ENCODE assay signal across 8 cellular contexts in the genomic region with DNA sequence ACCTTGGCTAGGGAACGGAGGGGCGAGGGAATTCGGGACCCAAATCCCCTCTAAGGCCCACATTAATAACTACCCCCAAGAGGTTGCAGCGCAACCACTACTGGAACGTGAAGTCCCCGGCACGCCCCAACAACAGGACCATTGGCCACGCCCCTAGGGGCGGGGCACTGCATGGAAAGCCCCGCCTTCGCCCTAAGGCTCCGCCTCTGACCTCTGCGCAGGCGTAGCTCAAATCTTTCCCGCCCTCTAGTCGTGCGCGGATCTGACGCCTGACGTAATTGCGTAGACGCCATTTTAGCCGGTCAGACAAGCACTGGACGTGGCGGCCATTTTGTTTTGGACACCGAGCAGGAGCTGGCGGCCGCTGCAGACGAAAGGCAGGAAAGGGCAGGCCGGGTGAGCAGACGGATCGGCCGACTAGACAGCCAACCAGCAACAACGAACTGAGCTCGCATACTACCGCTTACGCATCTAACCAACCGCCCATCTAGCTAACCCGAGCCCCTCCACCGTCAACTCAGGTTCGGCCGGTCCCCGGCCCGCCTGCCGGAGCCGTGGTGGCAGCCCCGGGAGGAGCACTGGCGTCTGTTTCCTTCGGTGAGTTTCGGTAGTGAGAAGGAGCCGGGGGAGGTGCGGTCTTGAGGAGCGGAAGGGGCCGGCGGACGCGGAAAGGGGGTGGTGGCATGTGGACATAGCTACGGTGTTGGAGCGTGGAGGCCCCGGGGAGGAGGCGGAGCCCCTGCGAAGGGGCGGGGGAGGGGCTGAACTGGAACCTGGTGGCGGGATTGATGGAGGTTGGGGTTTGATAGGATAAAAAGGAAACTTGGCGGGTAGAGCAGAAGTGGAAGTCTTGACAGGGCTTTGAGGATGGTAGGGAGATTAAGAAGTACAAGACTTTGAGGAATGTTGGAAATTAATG. TPM values are rescaled to one million over a fixed set of nuclear protein-coding genes. Genes with fewer than 3 reads are reported as not detected.
DNase-seq lines count a peak whose midpoint lies in the region; ATAC-seq and TF ChIP-seq lines count a peak whose summit lies in the region.

A gene with protein sequence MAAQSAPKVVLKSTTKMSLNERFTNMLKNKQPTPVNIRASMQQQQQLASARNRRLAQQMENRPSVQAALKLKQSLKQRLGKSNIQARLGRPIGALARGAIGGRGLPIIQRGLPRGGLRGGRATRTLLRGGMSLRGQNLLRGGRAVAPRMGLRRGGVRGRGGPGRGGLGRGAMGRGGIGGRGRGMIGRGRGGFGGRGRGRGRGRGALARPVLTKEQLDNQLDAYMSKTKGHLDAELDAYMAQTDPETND (plus strand): TSS at position 320 of the 919 bp plus-strand sequence. CDS start 2,523 bp downstream, outside the sequence.

- no peaks in the 10 kb centered on the region for H3K27me3 ChIP-seq in left lung

- ATAC-seq in GM19395 (IDR thresholded peaks at IDR 0.05; ENCODE audit: unreplicated experiment), result peak; percentile 91
- ATAC-seq in HG03565 (IDR thresholded peaks at IDR 0.05; ENCODE audit: unreplicated experiment), result peak; percentile 95
- ATAC-seq in left lung, result peak; percentile 98

- intact Hi-C loops in left lung (cut with DNase I), result no loop called here

- TF ChIP-seq CTCF in C4-2B (conservative IDR thresholded peaks at IDR 0.05) (no peak), left lung (IDR thresholded peaks at IDR 0.05) (no peak)

- no peaks in the 10 kb centered on the region for H3K9me3 ChIP-seq in left lung

- DNase-seq in NCI-H774 (lab: John Stamatoyannopoulos, UW) (peak; percentile 98), dermis blood vessel endothelial cell (peak; percentile 100), left lung (peak; percentile 97 to 98)
- DNase-seq in activated CD4-positive, alpha-beta T cell treated with anti-CD3 and anti-CD28 coated beads, Interleukin-2, amount 50 U/mL, for 4 hours, result peak; percentile 91
- peak; percentile 96 to 98 for DNase-seq in stimulated activated CD4-positive, alpha-beta T cell treated with anti-CD3 and anti-CD28 coated beads, Interleukin-2, amount 100 ng/mL, for 48 hours

- peak within 1 kb of the TSS; percentile 55 to 76 for H3K4me3 ChIP-seq in left lung

- H3K27ac ChIP-seq in C4-2B (peak within 1 kb of the TSS; percentile 97), left lung (peak within 1 kb of the TSS; percentile 99)

- H3K36me3 ChIP-seq in left lung, result peaks cover 5 to 39% of the 10 kb centered on the region in 2 donors

- peaks cover 14 to 39% of the 10 kb centered on the region in 2 donors for H3K4me1 ChIP-seq in left lung

RNA-seq across cellular contexts. Expression of the gene that starts here (rescaled TPM):
- 21.1 and 25.9 TPM in 2 replicates for total RNA-seq in dermis blood vessel endothelial cell
- total RNA-seq in left lung, result 10 to 100 TPM; 54.5 to 65.5 TPM

Comparison
In these comparisons a context has a peak if more than half of its experiments do, and no peak if none do; other contexts are left out.
1. Peak in every context shown above with its lines: DNase-seq, ATAC-seq, H3K4me3 ChIP-seq and H3K27ac ChIP-seq.